8 cellular contexts compared by ENCODE assay signal in genomic region chr1:223771469-223771813, GRCh38. TPM values are rescaled to one million over a fixed set of nuclear protein-coding genes. Genes with fewer than 3 reads are reported as not detected.
DNase-seq lines count a peak whose midpoint lies in the region; ATAC-seq and TF ChIP-seq lines count a peak whose summit lies in the region.

No MANE protein-coding gene starts in this region.

- intact Hi-C loops in activated T-helper 2 cell treated with anti-CD3 and anti-CD28 coated beads, Interferon-gamma antibody, Interleukin-2, Interleukin-4, amounts not matched to agents 10 μg/mL and 5 μg/mL and 100 μg/mL, durations not matched to agents 14 hours and 24 hours and 36 hours (cut with micrococcal nuclease): loop anchor here (10.0 kb wide), 1 partner anchor 73 kb away; the partner anchor contains the start of gene TP53BP2

- no peak overlapping the region for H3K27ac Mint-ChIP-seq in activated T-helper 2 cell treated with anti-CD3 and anti-CD28 coated beads, Interferon-gamma antibody, Interleukin-2, Interleukin-4, amounts not matched to agents 10 μg/mL and 5 μg/mL and 100 μg/mL, durations not matched to agents 14 hours and 24 hours and 36 hours

- peak overlapping the region; percentile 50 for H3K27ac ChIP-seq in layer of hippocampus (ENCODE audit: low read depth, low read length)
- H3K27ac ChIP-seq in thoracic aorta: peak overlapping the region; percentile 37 to 70

- no peaks in the 10 kb centered on the region for H3K27me3 ChIP-seq in layer of hippocampus (ENCODE audit: control insufficient read depth, insufficient read depth, low read length)
- H3K27me3 ChIP-seq in thoracic aorta (replicated peaks; ENCODE audit: insufficient read depth): no peaks in the 10 kb centered on the region

- H3K9me3 Mint-ChIP-seq in activated T-helper 2 cell treated with anti-CD3 and anti-CD28 coated beads, Interferon-gamma antibody, Interleukin-2, Interleukin-4, amounts not matched to agents 10 μg/mL and 5 μg/mL and 100 μg/mL, durations not matched to agents 14 hours and 24 hours and 36 hours: no peaks in the 10 kb centered on the region

- H3K36me3 Mint-ChIP-seq in activated T-helper 2 cell treated with anti-CD3 and anti-CD28 coated beads, Interferon-gamma antibody, Interleukin-2, Interleukin-4, amounts not matched to agents 10 μg/mL and 5 μg/mL and 100 μg/mL, durations not matched to agents 14 hours and 24 hours and 36 hours (ENCODE audit: low read depth): peaks cover 70% of the 10 kb centered on the region

- H3K4me1 ChIP-seq in thoracic aorta (ENCODE audit: control insufficient read depth in 1 of 2, low read depth in 2 of 2): peaks cover 24 to 41% of the 10 kb centered on the region in 2 donors

- peaks cover 39% of the 10 kb centered on the region for H3K36me3 ChIP-seq in thoracic aorta

- no peaks in the 10 kb centered on the region for H3K9me3 ChIP-seq in thoracic aorta

- H3K27me3 Mint-ChIP-seq in activated T-helper 2 cell treated with anti-CD3 and anti-CD28 coated beads, Interferon-gamma antibody, Interleukin-2, Interleukin-4, amounts not matched to agents 10 μg/mL and 5 μg/mL and 100 μg/mL, durations not matched to agents 14 hours and 24 hours and 36 hours (ENCODE audit: low read depth): no peaks in the 10 kb centered on the region

- TF ChIP-seq CTCF in thoracic aorta (IDR thresholded peaks at IDR 0.05): no peak

- ATAC-seq in thoracic aorta (ENCODE audit: insufficient number of reproducible peaks, low FRiP score, low read depth) (peak; percentile 26), GM18505 (IDR thresholded peaks at IDR 0.05; ENCODE audit: unreplicated experiment) (no peak)

- DNase-seq in NCI-H748 (lab: John Stamatoyannopoulos, UW; ENCODE audit: unreplicated experiment) (peak; percentile 30), NCI-H748 treated with DMSO at 0.1 percent for 48 hours (lab: John Stamatoyannopoulos, UW) (no peak), thoracic aorta (ENCODE audit: low spot score) (no peak), NCI-H524 (lab: John Stamatoyannopoulos, UW) (no peak), NCI-H774 (lab: John Stamatoyannopoulos, UW) (no peak)
- DNase-seq in activated T-helper 2 cell treated with anti-CD3 and anti-CD28 coated beads, Interferon-gamma antibody, Interleukin-2, Interleukin-4, amounts not matched to agents 10 μg/mL and 5 μg/mL and 100 μg/mL, durations not matched to agents 14 hours and 24 hours and 36 hours (ENCODE audit: low spot score): peak; percentile 3

- no peak overlapping the region for H3K4me3 Mint-ChIP-seq in activated T-helper 2 cell treated with anti-CD3 and anti-CD28 coated beads, Interferon-gamma antibody, Interleukin-2, Interleukin-4, amounts not matched to agents 10 μg/mL and 5 μg/mL and 100 μg/mL, durations not matched to agents 14 hours and 24 hours and 36 hours (ENCODE audit: low read depth)

- peak overlapping the region; percentile 18 for H3K4me3 ChIP-seq in thoracic aorta

- TF ChIP-seq POLR2A in GM18505 (IDR thresholded peaks at IDR 0.05; ENCODE audit: borderline replicate concordance, extremely low read depth, insufficient read depth, insufficient read length): no peak

- peaks cover 23% of the 10 kb centered on the region for H3K4me1 Mint-ChIP-seq in activated T-helper 2 cell treated with anti-CD3 and anti-CD28 coated beads, Interferon-gamma antibody, Interleukin-2, Interleukin-4, amounts not matched to agents 10 μg/mL and 5 μg/mL and 100 μg/mL, durations not matched to agents 14 hours and 24 hours and 36 hours (ENCODE audit: low read depth)

RNA-seq across cellular contexts. Expression of gene CAPN2, which starts 59.1 kb away (rescaled TPM):
- total RNA-seq in activated T-helper 2 cell treated with anti-CD3 and anti-CD28 coated beads, Interferon-gamma antibody, Interleukin-2, Interleukin-4, amounts not matched to agents 10 μg/mL and 5 μg/mL and 100 μg/mL, durations not matched to agents 14 hours and 24 hours and 36 hours: 91.3 and 93.5 TPM in 2 replicates
- 100 to 1,000 TPM; 235 to 258 TPM for total RNA-seq in thoracic aorta

Comparison
In these comparisons a context has a peak if more than half of its experiments do, and no peak if none do; other contexts are left out.
1. DNase-seq: peak in NCI-H748 (single experiment) and activated T-helper 2 cell treated with anti-CD3 and anti-CD28 coated beads, Interferon-gamma antibody, Interleukin-2, Interleukin-4, amounts not matched to agents 10 μg/mL and 5 μg/mL and 100 μg/mL, durations not matched to agents 14 hours and 24 hours and 36 hours (single experiment); none in NCI-H748 treated with DMSO at 0.1 percent for 48 hours (single experiment), thoracic aorta (single experiment), NCI-H524 (0 of 2) and NCI-H774 (single experiment).